8 cellular contexts compared by ENCODE assay signal in the genomic region with DNA sequence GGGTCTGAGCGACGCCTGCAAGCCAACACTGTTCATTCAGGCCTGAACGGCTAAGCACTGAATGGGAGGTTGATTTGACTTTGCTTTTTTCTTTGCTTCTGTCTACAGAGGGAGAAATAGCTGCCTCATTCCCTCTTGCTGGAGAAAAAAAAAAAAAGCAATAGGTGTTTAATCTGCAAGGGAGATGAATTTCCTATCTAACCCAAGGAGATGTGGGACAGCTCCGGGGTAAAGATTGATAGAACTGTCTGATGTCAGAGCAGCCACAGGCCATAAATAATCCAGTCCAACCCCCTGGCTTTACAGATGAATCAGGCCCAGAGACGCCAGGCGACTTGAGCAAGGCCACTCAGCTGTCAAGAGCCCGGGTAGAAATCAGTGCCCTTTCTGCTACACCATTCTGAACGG.
DNase-seq lines count a peak whose midpoint lies in the region; ATAC-seq and TF ChIP-seq lines count a peak whose summit lies in the region.

No MANE protein-coding gene starts in this region.

- H3K36me3 ChIP-seq in iPS-20b (ENCODE audit: insufficient read depth, low read depth, low read length): peaks cover 5% of the 10 kb centered on the region; the same call in 1 of the 2 replicates

- H3K4me1 Mint-ChIP-seq in IgD-negative memory B cell: peaks cover 4 to 12% (median 7%) of the 10 kb centered on the region in 3 donors
- peaks cover 15% of the 10 kb centered on the region for H3K4me1 Mint-ChIP-seq in activated CD4-positive, alpha-beta memory T cell treated with anti-CD3 and anti-CD28 coated beads, Interleukin-2, amount 10 ng/mL, durations not matched to agents 7 days and 5 days
- peaks cover 6 to 19% of the 10 kb centered on the region in 2 donors for H3K4me1 Mint-ChIP-seq in stimulated activated naive B cell treated with anti-CD40 and anti-IgM and Interleukin-4, amounts not matched to agents 10 μg/mL and 1 μg/mL and 100 μg/mL, for 72 hours

- peak overlapping the region; percentile 86 to 99 (median 94) for H3K4me3 Mint-ChIP-seq in IgD-negative memory B cell
- H3K4me3 Mint-ChIP-seq in activated CD4-positive, alpha-beta memory T cell treated with anti-CD3 and anti-CD28 coated beads, Interleukin-2, amount 10 ng/mL, durations not matched to agents 7 days and 5 days: peak overlapping the region; percentile 78
- peak overlapping the region; percentile 82 to 95 for H3K4me3 Mint-ChIP-seq in stimulated activated naive B cell treated with anti-CD40 and anti-IgM and Interleukin-4, amounts not matched to agents 10 μg/mL and 1 μg/mL and 100 μg/mL, for 72 hours

- peak overlapping the region; percentile 70; the same call in 1 of the 2 replicates for H3K9ac ChIP-seq in iPS-20b (ENCODE audit: low read depth, low read length)

- in situ Hi-C loops in GM13976 (cut with MboI; ENCODE audit: low sequenced_read_pairs, unreplicated experiment): no loop called here

- TF ChIP-seq CTCF in GM13976 (IDR thresholded peaks at IDR 0.05; ENCODE audit: borderline replicate concordance, control extremely low read depth, extremely low read depth, insufficient read depth, missing control alignments): no peak

- H3K9me3 ChIP-seq in iPS-20b (ENCODE audit: insufficient read depth, low read depth, low read length): peaks cover 5% of the 10 kb centered on the region; the same call in 1 of the 2 replicates

- peaks cover 23% of the 10 kb centered on the region; the same call in 1 of the 2 replicates for H3K4me1 ChIP-seq in iPS-20b (ENCODE audit: insufficient read depth, low read length)

- no peak for ATAC-seq in stimulated activated naive B cell treated with anti-CD40 and anti-IgM and Interleukin-4, amounts not matched to agents 10 μg/mL and 1 μg/mL and 100 μg/mL, for 72 hours (replicated peaks)
- ATAC-seq in GM21619 (IDR thresholded peaks at IDR 0.05; ENCODE audit: unreplicated experiment): no peak
- ATAC-seq in HG02571 (IDR thresholded peaks at IDR 0.05; ENCODE audit: unreplicated experiment): no peak

- H3K9me3 Mint-ChIP-seq in IgD-negative memory B cell: no peaks in the 10 kb centered on the region
- H3K9me3 Mint-ChIP-seq in activated CD4-positive, alpha-beta memory T cell treated with anti-CD3 and anti-CD28 coated beads, Interleukin-2, amount 10 ng/mL, durations not matched to agents 7 days and 5 days: peaks cover 2% of the 10 kb centered on the region
- H3K9me3 Mint-ChIP-seq in stimulated activated naive B cell treated with anti-CD40 and anti-IgM and Interleukin-4, amounts not matched to agents 10 μg/mL and 1 μg/mL and 100 μg/mL, for 72 hours: peaks cover 0 to 2% of the 10 kb centered on the region in 2 donors

- H3K36me3 Mint-ChIP-seq in IgD-negative memory B cell: no peaks in the 10 kb centered on the region
- H3K36me3 Mint-ChIP-seq in activated CD4-positive, alpha-beta memory T cell treated with anti-CD3 and anti-CD28 coated beads, Interleukin-2, amount 10 ng/mL, durations not matched to agents 7 days and 5 days (ENCODE audit: low read depth): peaks cover 3% of the 10 kb centered on the region
- H3K36me3 Mint-ChIP-seq in stimulated activated naive B cell treated with anti-CD40 and anti-IgM and Interleukin-4, amounts not matched to agents 10 μg/mL and 1 μg/mL and 100 μg/mL, for 72 hours: no peaks in the 10 kb centered on the region

- H3K4me3 ChIP-seq in iPS-20b (ENCODE audit: low read length): peak overlapping the region; percentile 68

- CTCF ChIA-PET in activated CD4-positive, alpha-beta memory T cell treated with anti-CD3 and anti-CD28 coated beads, Interleukin-2, amount 10 ng/mL, durations not matched to agents 7 days and 5 days (lab: Charles Lee): interaction anchor here (0.7 to 0.9 kb wide), 3 partner anchors 9 to 1044 kb away, joined by 3 to 4 read pairs (median 3); no protein-coding TSS in a partner anchor

- H3K27me3 ChIP-seq in iPS-20b (ENCODE audit: insufficient read depth, low read length): peaks cover 7% of the 10 kb centered on the region; the same call in 1 of the 2 replicates

- no peak overlapping the region for H3K27ac ChIP-seq in iPS-20b (ENCODE audit: low read length)

- POLR2A ChIA-PET in activated CD4-positive, alpha-beta memory T cell treated with anti-CD3 and anti-CD28 coated beads, Interleukin-2, amount 10 ng/mL, durations not matched to agents 7 days and 5 days (lab: Charles Lee): interaction anchor here (0.9 to 3.1 kb wide), 4 partner anchors 16 to 168 kb away, joined by 3 to 31 read pairs (median 3); no protein-coding TSS in a partner anchor

- H3K27me3 Mint-ChIP-seq in IgD-negative memory B cell: no peaks in the 10 kb centered on the region
- no peaks in the 10 kb centered on the region for H3K27me3 Mint-ChIP-seq in activated CD4-positive, alpha-beta memory T cell treated with anti-CD3 and anti-CD28 coated beads, Interleukin-2, amount 10 ng/mL, durations not matched to agents 7 days and 5 days
- no peaks in the 10 kb centered on the region for H3K27me3 Mint-ChIP-seq in stimulated activated naive B cell treated with anti-CD40 and anti-IgM and Interleukin-4, amounts not matched to agents 10 μg/mL and 1 μg/mL and 100 μg/mL, for 72 hours

- no peak for DNase-seq in activated CD4-positive, alpha-beta memory T cell treated with anti-CD3 and anti-CD28 coated beads, Interleukin-2, amount 10 ng/mL, durations not matched to agents 7 days and 5 days
- DNase-seq in stimulated activated naive B cell treated with anti-CD40 and anti-IgM and Interleukin-4, amounts not matched to agents 10 μg/mL and 1 μg/mL and 100 μg/mL, for 72 hours: no peak
- DNase-seq in NCI-H146 (lab: John Stamatoyannopoulos, UW): no peak
- no peak for DNase-seq in GM13976 (ENCODE audit: low spot score)

- peak overlapping the region; percentile 68 to 96 (median 95) for H3K27ac Mint-ChIP-seq in IgD-negative memory B cell
- H3K27ac Mint-ChIP-seq in activated CD4-positive, alpha-beta memory T cell treated with anti-CD3 and anti-CD28 coated beads, Interleukin-2, amount 10 ng/mL, durations not matched to agents 7 days and 5 days: peak overlapping the region; percentile 75
- peak overlapping the region; percentile 44 for H3K27ac Mint-ChIP-seq in stimulated activated naive B cell treated with anti-CD40 and anti-IgM and Interleukin-4, amounts not matched to agents 10 μg/mL and 1 μg/mL and 100 μg/mL, for 72 hours

Comparison
In these comparisons a context has a peak if more than half of its experiments do, and no peak if none do; other contexts are left out.
1. H3K27ac Mint-ChIP-seq: peak in every context shown above with its lines; median percentile 95 in IgD-negative memory B cell; 75 in activated CD4-positive, alpha-beta memory T cell treated with anti-CD3 and anti-CD28 coated beads, Interleukin-2, amount 10 ng/mL, durations not matched to agents 7 days and 5 days; 44 in stimulated activated naive B cell treated with anti-CD40 and anti-IgM and Interleukin-4, amounts not matched to agents 10 μg/mL and 1 μg/mL and 100 μg/mL, for 72 hours.